19 cellular contexts compared by ENCODE assay signal in genomic region chr11:57273448-57274058, GRCh38. TPM values are rescaled to one million over a fixed set of nuclear protein-coding genes. Genes with fewer than 3 reads are reported as not detected.
DNase-seq lines count a peak whose midpoint lies in the region; ATAC-seq, FAIRE-seq and TF ChIP-seq lines count a peak whose summit lies in the region.
"Had no signal": no experiment of that assay in that cellular context is flagged by ENCODE, and none has a peak within 500 bp of the region (broad histone marks: within the 10 kb centered on the region; RNA-seq: fewer than 3 reads in every experiment).

No MANE protein-coding gene starts in this region.

- H3K9me1 ChIP-seq in IMR-90 (ENCODE audit: insufficient read depth, low read length) = peaks cover 2% of the 10 kb centered on the region; the same call in 1 of the 2 replicates

- H3K36me3 ChIP-seq in HepG2 (replicated peaks in 1 of 2; ENCODE audit: control insufficient read depth in 1 of 2, insufficient read depth in 2 of 2, low read length in 2 of 2) (no peaks in the 10 kb centered on the region), right lobe of liver (no peaks in the 10 kb centered on the region), IMR-90 (ENCODE audit: control insufficient read depth, insufficient read depth, low read length) (no peaks in the 10 kb centered on the region)

- H2BK5ac ChIP-seq in IMR-90 (ENCODE audit: low read depth, low read length, poor library complexity, severe bottlenecking) = no peak overlapping the region

- H4K20me1 ChIP-seq in HepG2 (ENCODE audit: insufficient read depth, low read length) = no peaks in the 10 kb centered on the region
- no peaks in the 10 kb centered on the region for H4K20me1 ChIP-seq in IMR-90 (ENCODE audit: insufficient read depth, low read length)

- H3K9ac ChIP-seq in HepG2 (ENCODE audit: insufficient read depth, low read depth, low read length) (no peak overlapping the region), IMR-90 (ENCODE audit: low read depth, low read length) (no peak overlapping the region)
- H3K9ac ChIP-seq: GM23248 had no signal

- TF ChIP-seq EP300 in HepG2 (IDR thresholded peaks at IDR 0.05; ENCODE audit: low read depth in 2 of 2, low read length in 2 of 2) (no peak), HepG2 (CRISPR knock-in tag; IDR thresholded peaks at IDR 0.05; ENCODE audit: borderline replicate concordance) (no peak)

- no peak for ATAC-seq in HepG2
- ATAC-seq in right lobe of liver = no peak
- ATAC-seq in IMR-90 (ENCODE audit: low read depth) = no peak
- ATAC-seq in GM21447 (IDR thresholded peaks at IDR 0.05; ENCODE audit: unreplicated experiment) = no peak
- ATAC-seq: CD8-positive, alpha-beta T cell; HCT116 had no signal

- peaks cover 8% of the 10 kb centered on the region for H3K9me3 Mint-ChIP-seq in activated CD4-positive, alpha-beta memory T cell treated with anti-CD3 and anti-CD28 coated beads for 36 hours

- no peak overlapping the region for H3K18ac ChIP-seq in IMR-90 (ENCODE audit: low read depth, low read length)

- H3K4me1 Mint-ChIP-seq in activated CD4-positive, alpha-beta memory T cell treated with anti-CD3 and anti-CD28 coated beads for 36 hours (ENCODE audit: low read depth) = peaks cover 2% of the 10 kb centered on the region

- H2AK9ac ChIP-seq in IMR-90 (replicated peaks; ENCODE audit: low read depth, low read length, poor library complexity) = no peak overlapping the region

- no peak for TF ChIP-seq CTCF in HepG2 (CRISPR knock-in tag; IDR thresholded peaks at IDR 0.05)
- TF ChIP-seq CTCF in right lobe of liver (IDR thresholded peaks at IDR 0.05) = no peak
- no peak for TF ChIP-seq CTCF in IMR-90 (conservative IDR thresholded peaks at IDR 0.05; ENCODE audit: low read depth, low read length)

- intact Hi-C loops in HepG2 (cut with micrococcal nuclease; ENCODE audit: unreplicated experiment) (no loop called here), right lobe of liver (cut with DNase I) (no loop called here), IMR-90 (cut with micrococcal nuclease) (no loop called here)
- intact Hi-C loops in activated CD4-positive, alpha-beta memory T cell treated with anti-CD3 and anti-CD28 coated beads for 36 hours (cut with micrococcal nuclease) = no loop called here

- H3K4me3 Mint-ChIP-seq in activated CD4-positive, alpha-beta memory T cell treated with anti-CD3 and anti-CD28 coated beads for 36 hours = no peak overlapping the region
- H3K4me3 Mint-ChIP-seq: CD8-positive, alpha-beta T cell; H9; HFFc6 had no signal

- 0 out of 2 replicates have a peak, but pooled peaks cover 5% of the 10 kb centered on the region for H3K4me1 ChIP-seq in HepG2 (ENCODE audit: insufficient read depth, low read length)
- peaks cover 0 to 18% (median 7%) of the 10 kb centered on the region in 4 donors for H3K4me1 ChIP-seq in right lobe of liver
- peaks cover 16% of the 10 kb centered on the region for H3K4me1 ChIP-seq in IMR-90 (ENCODE audit: control insufficient read depth, insufficient read depth, low read length)

- H2AFZ ChIP-seq in HepG2 (ENCODE audit: low read length) (no peak overlapping the region), IMR-90 (replicated peaks; ENCODE audit: low read length, poor library complexity) (no peak overlapping the region)
- H2AFZ ChIP-seq: GM23248 had no signal

- in situ Hi-C loops in HepG2 (cut with HindIII; ENCODE audit: extremely low pct_ligation_motif_present, low pct_unique_long_range_greater_than_20kb) = no loop called here
- in situ Hi-C loops in IMR-90 (cut with MboI; ENCODE audit: low sequenced_read_pairs) = no loop called here

- H2BK120ac ChIP-seq in IMR-90 (ENCODE audit: low read depth, low read length) = peak overlapping the region; percentile 37; the same call in 1 of the 2 replicates

- H4K8ac ChIP-seq in IMR-90 (ENCODE audit: low read depth in 2 of 2, low read length in 2 of 2) = no peak overlapping the region

- no peak overlapping the region for H3K27ac ChIP-seq in HepG2 (ENCODE audit: extremely low read length, insufficient read depth, low read length)
- H3K27ac ChIP-seq in right lobe of liver = no peak overlapping the region
- H3K27ac ChIP-seq in IMR-90 (ENCODE audit: insufficient read depth, low read length) = no peak overlapping the region
- peak overlapping the region; percentile 56 for H3K27ac ChIP-seq in epithelial cell of prostate
- H3K27ac ChIP-seq: GM23248 had no signal

- H3K4me2 ChIP-seq in HepG2 (ENCODE audit: low read depth, low read length) (no peak overlapping the region), IMR-90 (ENCODE audit: low read depth, low read length) (no peak overlapping the region)

- TF ChIP-seq RAD21 in HepG2 (CRISPR knock-in tag; IDR thresholded peaks at IDR 0.05) (no peak), IMR-90 (IDR thresholded peaks at IDR 0.05; ENCODE audit: low read length) (no peak)

- WGBS in HepG2 (ENCODE audit: low lambda C conversion rate) = 10% methylated on average over 4 of the region's 4 CpGs
- WGBS in right lobe of liver (ENCODE audit: insufficient coverage, low coverage, low lambda C conversion rate, missing lambda C conversion rate) = 96% methylated on average over 3 of the region's 4 CpGs
- 50% methylated on average over 1 of the region's 4 CpGs; no CpG with 5 or more reads in 1 of the 2 experiments for WGBS in IMR-90 (ENCODE audit: extremely low coverage in 2 of 2, insufficient read length in 1 of 2), 2 experiments

- BruUV-seq in HepG2 (replicated peaks; lab: Mats Ljungman, UMichigan) (no TSS peak), IMR-90 (replicated peaks; lab: Mats Ljungman, UMichigan) (no TSS peak)

- CTCF ChIA-PET in HepG2 (lab: Yijun Ruan, JAX; ENCODE audit: low intra/inter-chr PET ratio, low total read pairs) = no interaction called here
- CTCF ChIA-PET in IMR-90 (lab: Yijun Ruan, JAX) = interaction anchor here (2.0 kb wide), 1 partner anchor 25 kb away, joined by 5 read pairs; no protein-coding TSS in a partner anchor
- CTCF ChIA-PET in activated CD4-positive, alpha-beta memory T cell treated with anti-CD3 and anti-CD28 coated beads for 36 hours (lab: Charles Lee) = interaction anchor here (0.6 to 1.2 kb wide), 3 partner anchors 25 to 1158 kb away, joined by 3 to 5 read pairs (median 3); no protein-coding TSS in a partner anchor

- no peak for FAIRE-seq in HepG2 (lab: Jason Lieb, UNC)
- FAIRE-seq: G401.6, GM12892 had no signal

- no peak overlapping the region for H3K56ac ChIP-seq in IMR-90 (ENCODE audit: extremely low read depth, insufficient read depth, low read length)

- H3K27ac Mint-ChIP-seq in activated CD4-positive, alpha-beta memory T cell treated with anti-CD3 and anti-CD28 coated beads for 36 hours = no peak overlapping the region
- H3K27ac Mint-ChIP-seq: CD8-positive, alpha-beta T cell; H9; HFFc6 had no signal

- no peak overlapping the region for H3K4me3 ChIP-seq in HepG2 (replicated peaks in 1 of 3; ENCODE audit: insufficient read depth in 1 of 3, low read depth in 2 of 3, low read length in 3 of 3)
- no peak overlapping the region for H3K4me3 ChIP-seq in right lobe of liver
- no peak overlapping the region for H3K4me3 ChIP-seq in IMR-90 (ENCODE audit: insufficient read depth, low read depth, low read length)
- H3K4me3 ChIP-seq: GM23248 had no signal

- H2AK5ac ChIP-seq in IMR-90 (ENCODE audit: low read depth, low read length) = no peak overlapping the region

- 0 out of 3 replicates have a peak overlapping the region, but pooled peaks have one; percentile 55 for H2BK15ac ChIP-seq in IMR-90 (ENCODE audit: low read depth, low read length)

- H3K79me2 ChIP-seq in HepG2 (ENCODE audit: insufficient read depth, low read length) = no peaks in the 10 kb centered on the region

- H3K27me3 ChIP-seq in HepG2 (ENCODE audit: control insufficient read depth in 1 of 2, insufficient read depth in 2 of 2, low read length in 2 of 2) (peaks cover 0 to 5% of the 10 kb centered on the region in 2 experiments; a peak in 1 of 5 replicates), right lobe of liver (no peaks in the 10 kb centered on the region), IMR-90 (ENCODE audit: control insufficient read depth, insufficient read depth, low read length) (no peaks in the 10 kb centered on the region)

- no peak overlapping the region for H2BK20ac ChIP-seq in IMR-90 (ENCODE audit: low read depth, low read length)

- DNase-seq in HepG2 (ENCODE audit: low spot score) (no peak), right lobe of liver (no peak), IMR-90 (no peak), epithelial cell of prostate (ENCODE audit: low read depth, low spot score) (peak; percentile 78)
- DNase-seq in stimulated activated CD4-positive, alpha-beta T cell treated with anti-CD3 and anti-CD28 coated beads, Interleukin-15, amount 100 ng/mL, for 24 hours = no peak
- DNase-seq in activated CD4-positive, alpha-beta memory T cell treated with anti-CD3 and anti-CD28 coated beads for 36 hours = no peak
- DNase-seq: C1 segment of cervical spinal cord; Caco-2; CD8-positive, alpha-beta T cell; DMS153; DND-41; GM23248; H9; HFFc6 had no signal

- H3K23ac ChIP-seq in IMR-90 (ENCODE audit: low read depth, low read length) = no peak overlapping the region

- no peak overlapping the region for H3K14ac ChIP-seq in IMR-90 (replicated peaks; ENCODE audit: low read depth, low read length)

- peaks cover 17% of the 10 kb centered on the region for H3K27me3 Mint-ChIP-seq in activated CD4-positive, alpha-beta memory T cell treated with anti-CD3 and anti-CD28 coated beads for 36 hours

- H4K91ac ChIP-seq in IMR-90 (ENCODE audit: insufficient read depth, low read depth, low read length) = no peak overlapping the region

- no peak overlapping the region for H4K5ac ChIP-seq in IMR-90 (ENCODE audit: low read depth, low read length)

- H3K79me1 ChIP-seq in IMR-90 (ENCODE audit: low read depth in 1 of 2, low read length in 2 of 2) = no peaks in the 10 kb centered on the region

- H3K4ac ChIP-seq in IMR-90 (ENCODE audit: low read depth, low read length) = no peak overlapping the region

- H3K9me3 ChIP-seq in HepG2 (ENCODE audit: low read length) (peaks cover 7% of the 10 kb centered on the region; the same call in 1 of the 2 replicates), right lobe of liver (no peaks in the 10 kb centered on the region), IMR-90 (ENCODE audit: control insufficient read depth, insufficient read depth, low read length) (peaks cover 3% of the 10 kb centered on the region)
- H3K9me3 ChIP-seq: Caco-2 had no signal

- TF ChIP-seq POLR2A in HepG2 (IDR thresholded peaks at IDR 0.05; ENCODE audit: insufficient read depth in 1 of 2, low read depth in 2 of 2, low read length in 2 of 2) (no peak), right lobe of liver (IDR thresholded peaks at IDR 0.05) (no peak), IMR-90 (IDR thresholded peaks at IDR 0.05; ENCODE audit: low read depth, low read length) (no peak)

- POLR2A ChIA-PET in HepG2 (lab: Yijun Ruan, JAX) = no interaction called here
- POLR2A ChIA-PET in IMR-90 (lab: Charles Lee; ENCODE audit: unreplicated experiment) = no interaction called here
- POLR2A ChIA-PET in activated CD4-positive, alpha-beta memory T cell treated with anti-CD3 and anti-CD28 coated beads for 36 hours (lab: Charles Lee) = no interaction called here

- H3K36me3 Mint-ChIP-seq in activated CD4-positive, alpha-beta memory T cell treated with anti-CD3 and anti-CD28 coated beads for 36 hours = no peaks in the 10 kb centered on the region
- H3K36me3 Mint-ChIP-seq: CD8-positive, alpha-beta T cell had no signal

- dilution Hi-C loops in IMR-90 (cut with HindIII; ENCODE audit: low sequenced_read_pairs, unreplicated experiment) = no loop called here

RNA-seq across cellular contexts. Expression of gene APLNR, which starts 36.5 kb away (rescaled TPM):
- not detected in 2 replicates for total RNA-seq in HepG2 (2016; rRNA removed; fragmentation: Illumina TruSeq; extraction: Trizol)
- not detected in 2 replicates for total RNA-seq in HepG2 (2016; cell fraction: cytosol; rRNA removed; fragmentation: Illumina TruSeq; extraction: Trizol; ENCODE audit: low read depth)
- not detected in 2 replicates for total RNA-seq in HepG2 (2016; cell fraction: insoluble cytoplasmic fraction; rRNA removed; fragmentation: Illumina TruSeq; extraction: Trizol)
- not detected in 2 replicates for total RNA-seq in HepG2 (2016; cell fraction: membrane; rRNA removed; fragmentation: Illumina TruSeq; extraction: Trizol)
- not detected in 2 replicates for total RNA-seq in HepG2 (2016; cell fraction: nucleus; rRNA removed; fragmentation: Illumina TruSeq; extraction: Trizol)
- polyA plus RNA-seq in HepG2 (2011; rRNA removed) = not detected in 2 replicates
- not detected in 2 replicates for polyA plus RNA-seq in HepG2 (2011; cell fraction: cytosol; rRNA removed)
- not detected in 2 replicates for polyA plus RNA-seq in HepG2 (2011; cell fraction: nucleus; rRNA removed)
- not detected in 2 replicates for polyA plus RNA-seq in HepG2 (2012)
- not detected in 2 replicates for polyA plus RNA-seq in HepG2 (2016; cell fraction: cytosol; fragmentation: Illumina TruSeq; extraction: Trizol; ENCODE audit: low read depth)
- polyA plus RNA-seq in HepG2 (2016; cell fraction: insoluble cytoplasmic fraction; fragmentation: Illumina TruSeq; extraction: Trizol; ENCODE audit: low read depth) = not detected in 2 replicates
- polyA plus RNA-seq in HepG2 (2016; cell fraction: membrane; fragmentation: Illumina TruSeq; extraction: Trizol; ENCODE audit: low read depth) = not detected in 2 replicates
- not detected in 2 replicates for polyA plus RNA-seq in HepG2 (2016; cell fraction: nucleus; fragmentation: Illumina TruSeq; extraction: Trizol; ENCODE audit: insufficient read depth, low read depth)
- 0.05 TPM in 1 of 2 replicates, not detected in the other for polyA minus RNA-seq in HepG2 (2011; rRNA and poly(A)+ RNA removed; ENCODE audit: low replicate concordance)
- polyA minus RNA-seq in HepG2 (2011; cell fraction: cytosol; rRNA and poly(A)+ RNA removed) = not detected in 2 replicates
- polyA minus RNA-seq in HepG2 (2011; cell fraction: nucleus; rRNA and poly(A)+ RNA removed) = not detected in 2 replicates
- total RNA-seq in right lobe of liver = 1 to 10 TPM; 1.1 to 3.6 (median 2.1) TPM
- total RNA-seq in IMR-90 (2012; rRNA removed) = not detected in 2 replicates
- polyA plus RNA-seq in IMR-90 (2012; rRNA removed) = not detected in 2 replicates
- 0.02 TPM in 1 of 2 replicates, not detected in the other for polyA plus RNA-seq in IMR-90 (2012; cell fraction: cytosol; rRNA removed)
- 0.04 TPM in 1 of 2 replicates, not detected in the other for polyA plus RNA-seq in IMR-90 (2012; cell fraction: nucleus; rRNA removed; ENCODE audit: low replicate concordance)
- total RNA-seq in activated CD4-positive, alpha-beta memory T cell treated with anti-CD3 and anti-CD28 coated beads for 36 hours = not detected
- total RNA-seq: Caco-2; CD8-positive, alpha-beta T cell; GM23248; HFFc6 had no signal
- polyA plus RNA-seq: BJ had no signal

RNA-seq across cellular contexts. Expression of gene TNKS1BP1, which starts 51.2 kb away (rescaled TPM):
- 12.2 and 13.7 TPM in 2 replicates for total RNA-seq in HepG2 (2016; rRNA removed; fragmentation: Illumina TruSeq; extraction: Trizol)
- 1.2 and 1.4 TPM in 2 replicates for total RNA-seq in HepG2 (2016; cell fraction: cytosol; rRNA removed; fragmentation: Illumina TruSeq; extraction: Trizol; ENCODE audit: low read depth)
- 9.9 and 16.7 TPM in 2 replicates for total RNA-seq in HepG2 (2016; cell fraction: insoluble cytoplasmic fraction; rRNA removed; fragmentation: Illumina TruSeq; extraction: Trizol)
- total RNA-seq in HepG2 (2016; cell fraction: membrane; rRNA removed; fragmentation: Illumina TruSeq; extraction: Trizol) = 1.9 and 3.6 TPM in 2 replicates
- total RNA-seq in HepG2 (2016; cell fraction: nucleus; rRNA removed; fragmentation: Illumina TruSeq; extraction: Trizol) = 19.5 and 21.4 TPM in 2 replicates
- polyA plus RNA-seq in HepG2 (2011; rRNA removed) = 15.0 and 15.5 TPM in 2 replicates
- polyA plus RNA-seq in HepG2 (2011; cell fraction: cytosol; rRNA removed) = 6.7 and 7.0 TPM in 2 replicates
- polyA plus RNA-seq in HepG2 (2011; cell fraction: nucleus; rRNA removed) = 64.2 and 69.6 TPM in 2 replicates
- 17.3 and 21.8 TPM in 2 replicates for polyA plus RNA-seq in HepG2 (2012)
- 0.26 and 1.5 TPM in 2 replicates for polyA plus RNA-seq in HepG2 (2016; cell fraction: cytosol; fragmentation: Illumina TruSeq; extraction: Trizol; ENCODE audit: low read depth)
- 13.8 and 16.2 TPM in 2 replicates for polyA plus RNA-seq in HepG2 (2016; cell fraction: insoluble cytoplasmic fraction; fragmentation: Illumina TruSeq; extraction: Trizol; ENCODE audit: low read depth)
- 2.1 and 3.5 TPM in 2 replicates for polyA plus RNA-seq in HepG2 (2016; cell fraction: membrane; fragmentation: Illumina TruSeq; extraction: Trizol; ENCODE audit: low read depth)
- 46.6 and 51.1 TPM in 2 replicates for polyA plus RNA-seq in HepG2 (2016; cell fraction: nucleus; fragmentation: Illumina TruSeq; extraction: Trizol; ENCODE audit: insufficient read depth, low read depth)
- 33.6 and 51.4 TPM in 2 replicates for polyA minus RNA-seq in HepG2 (2011; rRNA and poly(A)+ RNA removed; ENCODE audit: low replicate concordance)
- polyA minus RNA-seq in HepG2 (2011; cell fraction: cytosol; rRNA and poly(A)+ RNA removed) = 7.7 and 9.8 TPM in 2 replicates
- polyA minus RNA-seq in HepG2 (2011; cell fraction: nucleus; rRNA and poly(A)+ RNA removed) = 22.8 and 23.6 TPM in 2 replicates
- total RNA-seq in right lobe of liver = 100 to 1,000 TPM in 2 of 6 experiments, 10 to 100 TPM in 4; 52.4 to 124 (median 92.7) TPM
- 28.6 and 31.7 TPM in 2 replicates for total RNA-seq in IMR-90 (2012; rRNA removed)
- 68.0 and 71.4 TPM in 2 replicates for polyA plus RNA-seq in IMR-90 (2012; rRNA removed)
- 42.9 and 47.7 TPM in 2 replicates for polyA plus RNA-seq in IMR-90 (2012; cell fraction: cytosol; rRNA removed)
- 157 and 165 TPM in 2 replicates for polyA plus RNA-seq in IMR-90 (2012; cell fraction: nucleus; rRNA removed; ENCODE audit: low replicate concordance)
- 10 to 100 TPM; 14.0 to 15.1 TPM for total RNA-seq in activated CD4-positive, alpha-beta memory T cell treated with anti-CD3 and anti-CD28 coated beads for 36 hours
